Comparison of ENCODE assay signal across 10 cellular contexts in genomic region chr6:168157272-168158007, GRCh38.
DNase-seq lines count a peak whose midpoint lies in the region; ATAC-seq, FAIRE-seq and TF ChIP-seq lines count a peak whose summit lies in the region.
"Had no signal": no experiment of that assay in that cellular context is flagged by ENCODE, and none has a peak within 500 bp of the region (broad histone marks: within the 10 kb centered on the region; RNA-seq: fewer than 3 reads in every experiment).

No MANE protein-coding gene starts in this region.

- H2BK20ac ChIP-seq in H1 (ENCODE audit: low read length) = no peak overlapping the region

- H3K4me2 ChIP-seq in H1 (ENCODE audit: insufficient read depth in 1 of 2, low read depth in 2 of 2, low read length in 2 of 2) (peak overlapping the region; percentile 21 to 34; a peak in 2 of 4 replicates), neural progenitor cell (peak overlapping the region; percentile 28)

- no peak overlapping the region for H3K9ac ChIP-seq in HUES64 (ENCODE audit: low read depth, low read length)
- no peak overlapping the region for H3K9ac ChIP-seq in H1 (replicated peaks in 1 of 4; ENCODE audit: extremely low read depth in 1 of 4, low read depth in 3 of 4, low read length in 3 of 4)
- no peak overlapping the region for H3K9ac ChIP-seq in neural progenitor cell

- H3K79me2 ChIP-seq in H1 (ENCODE audit: control insufficient read depth in 1 of 2, insufficient read depth in 2 of 2, low read length in 2 of 2) = no peaks in the 10 kb centered on the region
- H3K79me2 ChIP-seq in neural progenitor cell (ENCODE audit: low read depth) = no peaks in the 10 kb centered on the region

- H3K27ac Mint-ChIP-seq in neural progenitor cell = peak overlapping the region; percentile 83
- no peak overlapping the region for H3K27ac Mint-ChIP-seq in activated CD4-positive, alpha-beta memory T cell treated with anti-CD3 and anti-CD28 coated beads, Interleukin-2, amount 10 ng/mL, durations not matched to agents 7 days and 5 days
- H3K27ac Mint-ChIP-seq: activated naive CD4-positive, alpha-beta T cell treated with anti-CD3 and anti-CD28 coated beads, Interleukin-2, amount 50 U/mL, for 24 hours had no signal

- CTCF ChIA-PET in BJ (lab: Yijun Ruan, JAX) = interaction anchor here (0.5 to 1.4 kb wide), 3 partner anchors 9 to 181 kb away, joined by 3 read pairs; no protein-coding TSS in a partner anchor
- CTCF ChIA-PET in H1 (lab: Charles Lee; ENCODE audit: partially characterized antibody) = interaction anchor here (0.6 to 1.5 kb wide), 5 partner anchors 19 to 213 kb away, joined by 3 to 4 read pairs (median 3); no protein-coding TSS in a partner anchor
- CTCF ChIA-PET in activated CD4-positive, alpha-beta memory T cell treated with anti-CD3 and anti-CD28 coated beads, Interleukin-2, amount 10 ng/mL, durations not matched to agents 7 days and 5 days (lab: Charles Lee) = no interaction called here

- no peaks in the 10 kb centered on the region for H3K36me3 Mint-ChIP-seq in neural progenitor cell
- no peaks in the 10 kb centered on the region for H3K36me3 Mint-ChIP-seq in activated CD4-positive, alpha-beta memory T cell treated with anti-CD3 and anti-CD28 coated beads, Interleukin-2, amount 10 ng/mL, durations not matched to agents 7 days and 5 days (ENCODE audit: low read depth)
- H3K36me3 Mint-ChIP-seq: activated naive CD4-positive, alpha-beta T cell treated with anti-CD3 and anti-CD28 coated beads, Interleukin-2, amount 50 U/mL, for 24 hours had no signal

- H3F3A ChIP-seq in neural progenitor cell (ENCODE audit: low read depth) = peaks cover 4% of the 10 kb centered on the region

- no peak overlapping the region for H4K8ac ChIP-seq in H1 (ENCODE audit: extremely low read depth, insufficient read depth, low read length)

- ATAC-seq in stimulated activated naive CD8-positive, alpha-beta T cell treated with anti-CD3 and anti-CD28 coated beads, Interleukin-15, Interleukin-2, amounts not matched to agents 100 U/mL and 50 U/mL, for 24 hours = no peak

- H3K9me3 Mint-ChIP-seq in neural progenitor cell = no peaks in the 10 kb centered on the region
- no peaks in the 10 kb centered on the region for H3K9me3 Mint-ChIP-seq in activated CD4-positive, alpha-beta memory T cell treated with anti-CD3 and anti-CD28 coated beads, Interleukin-2, amount 10 ng/mL, durations not matched to agents 7 days and 5 days
- H3K9me3 Mint-ChIP-seq: activated naive CD4-positive, alpha-beta T cell treated with anti-CD3 and anti-CD28 coated beads, Interleukin-2, amount 50 U/mL, for 24 hours had no signal

- H3K79me1 ChIP-seq in H1 (ENCODE audit: low read depth, low read length) = no peaks in the 10 kb centered on the region

- no peak overlapping the region for H2BK120ac ChIP-seq in H1 (replicated peaks; ENCODE audit: low read depth, low read length)

- no peak overlapping the region for H3K23ac ChIP-seq in H1 (ENCODE audit: insufficient read length)

- TF ChIP-seq CTCF in BJ (IDR thresholded peaks at IDR 0.05; ENCODE audit: insufficient read depth, low read depth, low read length) (no peak), H1 (IDR thresholded peaks at IDR 0.05; ENCODE audit: control extremely low read depth in 1 of 3, insufficient read depth in 1 of 3, low read depth in 1 of 3, low read length in 3 of 3) (no peak), neural progenitor cell (IDR thresholded peaks at IDR 0.05) (no peak), GM10266 (IDR thresholded peaks at IDR 0.05; ENCODE audit: control insufficient read depth, insufficient read depth, low read depth, missing control alignments) (no peak)

- POLR2A ChIA-PET in BJ (lab: Charles Lee) (no interaction called here), H1 (lab: Charles Lee; ENCODE audit: partially characterized antibody) (interaction anchor here (1.1 to 1.4 kb wide), 2 partner anchors 10 to 23 kb away, joined by 3 read pairs; no protein-coding TSS in a partner anchor)
- POLR2A ChIA-PET in activated CD4-positive, alpha-beta memory T cell treated with anti-CD3 and anti-CD28 coated beads, Interleukin-2, amount 10 ng/mL, durations not matched to agents 7 days and 5 days (lab: Charles Lee) = no interaction called here

- H3K27me3 ChIP-seq in BJ (ENCODE audit: control insufficient read depth, insufficient read depth, low read length) (no peaks in the 10 kb centered on the region; the same call in 1 of the 2 replicates), HUES64 (ENCODE audit: insufficient read depth, low read length) (no peaks in the 10 kb centered on the region), H1 (replicated peaks in 1 of 4; ENCODE audit: control insufficient read depth in 3 of 4, extremely low read depth in 1 of 4, insufficient read depth in 3 of 4, low read length in 3 of 4) (peaks cover 0 to 2% (median 0%) of the 10 kb centered on the region in 4 experiments; a peak in 1 of 7 replicates), neural progenitor cell (peaks cover 3% of the 10 kb centered on the region)

- peaks cover 28% of the 10 kb centered on the region; the same call in 1 of the 2 replicates for H3K4me1 ChIP-seq in HUES64 (ENCODE audit: insufficient read depth, low read length)
- peaks cover 4 to 12% (median 8%) of the 10 kb centered on the region in 4 experiments; a peak in 6 of 7 replicates for H3K4me1 ChIP-seq in H1 (replicated peaks in 1 of 4; ENCODE audit: control insufficient read depth in 3 of 4, insufficient read depth in 4 of 4, low read length in 3 of 4)
- peaks cover 20% of the 10 kb centered on the region for H3K4me1 ChIP-seq in neural progenitor cell

- no peak overlapping the region for H2AK5ac ChIP-seq in H1 (ENCODE audit: low read depth, low read length)

- H3K4ac ChIP-seq in H1 (replicated peaks; ENCODE audit: insufficient read length, low read depth, low read length) = no peak overlapping the region

- no peak overlapping the region for H2AFZ ChIP-seq in H1 (ENCODE audit: low read length)
- no peak overlapping the region for H2AFZ ChIP-seq in neural progenitor cell (replicated peaks)

- H2BK5ac ChIP-seq in H1 (ENCODE audit: low read depth, low read length) = no peak overlapping the region

- H2BK15ac ChIP-seq in H1 (ENCODE audit: low read length) = 0 out of 2 replicates have a peak overlapping the region, but pooled peaks have one; percentile 14

- 42% methylated on average over 17 of the region's 17 CpGs for WGBS in HUES64
- 64% methylated on average over 17 of the region's 17 CpGs; no CpG with 5 or more reads in 1 of the 2 experiments for WGBS in H1 (ENCODE audit: extremely low coverage in 1 of 2, insufficient coverage in 1 of 2, insufficient read length in 1 of 2, insufficient replicate concordance in 2 of 2, low coverage in 1 of 2, low lambda C conversion rate in 2 of 2, missing lambda C conversion rate in 1 of 2), 2 experiments

- no peak for TF ChIP-seq RAD21 in H1 (IDR thresholded peaks at IDR 0.05 in 1 of 2, conservative IDR thresholded peaks at IDR 0.05 in 1 of 2; ENCODE audit: low read depth in 2 of 2, low read length in 2 of 2)

- H3K56ac ChIP-seq in H1 (replicated peaks; ENCODE audit: insufficient read length, low read depth, low read length) = no peak overlapping the region

- H3K23me2 ChIP-seq in H1 (ENCODE audit: low read depth, low read length) = no peaks in the 10 kb centered on the region; the same call in 1 of the 2 replicates

- H4K5ac ChIP-seq in H1 (ENCODE audit: insufficient read length, low read depth, low read length) = no peak overlapping the region

- H3K4me3 ChIP-seq in BJ (ENCODE audit: low read depth, low read length) (no peak overlapping the region), HUES64 (ENCODE audit: low read length) (no peak overlapping the region), H1 (ENCODE audit: extremely low read depth in 1 of 4, insufficient read depth in 2 of 4, low read depth in 3 of 4, low read length in 4 of 4) (no peak overlapping the region), neural progenitor cell (no peak overlapping the region)

- H3K27ac ChIP-seq in HUES64 (ENCODE audit: low read depth, low read length) (peak overlapping the region; percentile 32; the same call in 1 of the 2 replicates), H1 (ENCODE audit: low read depth, low read length) (no peak overlapping the region; the same call in 1 of the 2 replicates), neural progenitor cell (no peak overlapping the region)

- H3K27me3 Mint-ChIP-seq in neural progenitor cell (ENCODE audit: insufficient read depth, low read depth) = peaks cover 28% of the 10 kb centered on the region
- H3K27me3 Mint-ChIP-seq in activated CD4-positive, alpha-beta memory T cell treated with anti-CD3 and anti-CD28 coated beads, Interleukin-2, amount 10 ng/mL, durations not matched to agents 7 days and 5 days = peaks cover 5% of the 10 kb centered on the region

- H3K36me3 ChIP-seq in BJ (ENCODE audit: control insufficient read depth, insufficient read depth, low read length) (no peaks in the 10 kb centered on the region), HUES64 (ENCODE audit: insufficient read depth, low read length) (no peaks in the 10 kb centered on the region), H1 (ENCODE audit: control insufficient read depth in 2 of 4, insufficient read depth in 4 of 4, low read length in 3 of 4) (no peaks in the 10 kb centered on the region), neural progenitor cell (no peaks in the 10 kb centered on the region)

- no peak for TF ChIP-seq EP300 in H1 (IDR thresholded peaks at IDR 0.05; ENCODE audit: borderline replicate concordance in 1 of 2, low read depth in 2 of 2, low read length in 2 of 2)

- H4K91ac ChIP-seq in H1 (replicated peaks; ENCODE audit: insufficient read length, low read length) = no peak overlapping the region

- H3K14ac ChIP-seq in H1 (ENCODE audit: insufficient read length) = no peak overlapping the region

- no peak for TF ChIP-seq POLR2A in H1 (IDR thresholded peaks at IDR 0.05; ENCODE audit: control extremely low read depth in 1 of 2, low read depth in 2 of 2, low read length in 2 of 2)

- no peak overlapping the region for H2BK12ac ChIP-seq in H1 (ENCODE audit: low read depth, low read length)

- no peaks in the 10 kb centered on the region for H3K9me3 ChIP-seq in HUES64 (ENCODE audit: insufficient read depth, low read depth, low read length)
- H3K9me3 ChIP-seq in H1 (ENCODE audit: insufficient read depth in 2 of 2, low read depth in 1 of 2, low read length in 1 of 2) = no peaks in the 10 kb centered on the region
- H3K9me3 ChIP-seq in neural progenitor cell (ENCODE audit: low read depth) = no peaks in the 10 kb centered on the region

- no peaks in the 10 kb centered on the region for H4K20me1 ChIP-seq in H1 (replicated peaks in 1 of 2; ENCODE audit: control insufficient read depth in 1 of 2, insufficient read depth in 2 of 2, low read length in 2 of 2)
- H4K20me1 ChIP-seq in neural progenitor cell (ENCODE audit: low read depth) = no peaks in the 10 kb centered on the region

- no peak for FAIRE-seq in H1 (lab: Jason Lieb, UNC)

- DNase-seq in BJ (ENCODE audit: low read depth) (peak; percentile 69), H1 (ENCODE audit: low read depth in 1 of 2, low spot score in 2 of 2) (peak in 1 of 2 experiments; percentile 52), neural progenitor cell (ENCODE audit: low spot score) (peak; percentile 36), GM10266 (ENCODE audit: extremely low spot score) (no peak), COR-L47 (lab: John Stamatoyannopoulos, UW) (no peak)
- no peak for DNase-seq in activated CD4-positive, alpha-beta memory T cell treated with anti-CD3 and anti-CD28 coated beads, Interleukin-2, amount 10 ng/mL, durations not matched to agents 7 days and 5 days
- DNase-seq in stimulated activated naive CD8-positive, alpha-beta T cell treated with anti-CD3 and anti-CD28 coated beads, Interleukin-15, Interleukin-2, amounts not matched to agents 100 U/mL and 50 U/mL, for 24 hours = no peak
- DNase-seq: KBM-7 had no signal

- no peak overlapping the region; the same call in 1 of the 2 replicates for H3K18ac ChIP-seq in H1 (ENCODE audit: extremely low read depth, low read length)

- peaks cover 73% of the 10 kb centered on the region for H3K4me1 Mint-ChIP-seq in neural progenitor cell
- H3K4me1 Mint-ChIP-seq in activated CD4-positive, alpha-beta memory T cell treated with anti-CD3 and anti-CD28 coated beads, Interleukin-2, amount 10 ng/mL, durations not matched to agents 7 days and 5 days = no peaks in the 10 kb centered on the region
- H3K4me1 Mint-ChIP-seq: activated naive CD4-positive, alpha-beta T cell treated with anti-CD3 and anti-CD28 coated beads, Interleukin-2, amount 50 U/mL, for 24 hours had no signal

- peak overlapping the region; percentile 65 for H3K4me3 Mint-ChIP-seq in neural progenitor cell
- no peak overlapping the region for H3K4me3 Mint-ChIP-seq in activated CD4-positive, alpha-beta memory T cell treated with anti-CD3 and anti-CD28 coated beads, Interleukin-2, amount 10 ng/mL, durations not matched to agents 7 days and 5 days
- H3K4me3 Mint-ChIP-seq: activated naive CD4-positive, alpha-beta T cell treated with anti-CD3 and anti-CD28 coated beads, Interleukin-2, amount 50 U/mL, for 24 hours had no signal

Comparison
In these comparisons a context has a peak if more than half of its experiments do, and no peak if none do; other contexts are left out.
1. DNase-seq: peak in BJ (single experiment) and neural progenitor cell (single experiment); none in activated CD4-positive, alpha-beta memory T cell treated with anti-CD3 and anti-CD28 coated beads, Interleukin-2, amount 10 ng/mL, durations not matched to agents 7 days and 5 days (single experiment), GM10266 (single experiment), COR-L47 (single experiment) and stimulated activated naive CD8-positive, alpha-beta T cell treated with anti-CD3 and anti-CD28 coated beads, Interleukin-15, Interleukin-2, amounts not matched to agents 100 U/mL and 50 U/mL, for 24 hours (single experiment).